In genomic region chr20:3193806-3194616, GRCh38 we compare ENCODE assay signal across 7 cellular contexts.
"Had no signal": no experiment of that assay in that cellular context is flagged by ENCODE, and none has a peak within 500 bp of the region (broad histone marks: within the 10 kb centered on the region; RNA-seq: fewer than 3 reads in every experiment).

No MANE protein-coding gene starts in this region.

- H3K9me3 ChIP-seq: stomach had no signal

- H3K27ac ChIP-seq: skin epidermis, stomach had no signal

- DNase-seq: activated CD4-positive, CD25-positive, alpha-beta regulatory T cell; activated CD8-positive, alpha-beta memory T cell treated with anti-CD3 and anti-CD28 coated beads, Interleukin-2, amount 10 ng/mL, durations not matched to agents 7 days and 5 days; islet precursor cell; mammary epithelial cell; naive thymus-derived CD8-positive, alpha-beta T cell; stomach had no signal

- H3K27me3 ChIP-seq: stomach had no signal

- H3K4me1 ChIP-seq: stomach had no signal

- H3K4me3 ChIP-seq: skin epidermis, stomach had no signal
